ENCODE assay signal across 27 cellular contexts in genomic region chr6:47059216-47059885, GRCh38. TPM values are rescaled to one million over a fixed set of nuclear protein-coding genes. Genes with fewer than 3 reads are reported as not detected.
"Had no signal": no experiment of that assay in that cellular context is flagged by ENCODE, and none has a peak within 500 bp of the region (broad histone marks: within the 10 kb centered on the region; RNA-seq: fewer than 3 reads in every experiment).

No MANE protein-coding gene starts in this region.

- H3K36me3 ChIP-seq: gastrocnemius medialis, left ventricle myocardium inferior, neural progenitor cell, ovary, stomach, upper lobe of left lung had no signal

- H3K9me3 Mint-ChIP-seq: activated naive CD4-positive, alpha-beta T cell treated with anti-CD3 and anti-CD28 coated beads, Interleukin-2, amount 50 U/mL, for 24 hours; effector memory CD8-positive, alpha-beta T cell had no signal

- H3K4me1 Mint-ChIP-seq: activated naive CD4-positive, alpha-beta T cell treated with anti-CD3 and anti-CD28 coated beads, Interleukin-2, amount 50 U/mL, for 24 hours; neural progenitor cell; stimulated activated effector memory CD8-positive, alpha-beta T cell treated with anti-CD3 and anti-CD28 coated beads, Interleukin-12 subunit alpha, Interleukin-12 subunit beta, amount 100 ng/mL, for 72 hours had no signal

- H3K36me3 Mint-ChIP-seq: activated naive CD4-positive, alpha-beta T cell treated with anti-CD3 and anti-CD28 coated beads, Interleukin-2, amount 50 U/mL, for 24 hours; neural progenitor cell; stimulated activated effector memory CD8-positive, alpha-beta T cell treated with anti-CD3 and anti-CD28 coated beads, Interleukin-12 subunit alpha, Interleukin-12 subunit beta, amount 100 ng/mL, for 72 hours had no signal

- H3K27me3 ChIP-seq: gastrocnemius medialis, neural progenitor cell, ovary, stomach, upper lobe of left lung had no signal

- H2AFZ ChIP-seq: neural progenitor cell had no signal

- H3K4me3 Mint-ChIP-seq: activated naive CD4-positive, alpha-beta T cell treated with anti-CD3 and anti-CD28 coated beads, Interleukin-2, amount 50 U/mL, for 24 hours; effector memory CD8-positive, alpha-beta T cell; naive thymus-derived CD4-positive, alpha-beta T cell; neural progenitor cell; stimulated activated effector memory CD8-positive, alpha-beta T cell treated with anti-CD3 and anti-CD28 coated beads, Interleukin-12 subunit alpha, Interleukin-12 subunit beta, amount 100 ng/mL, for 72 hours had no signal

- H3K9me3 ChIP-seq: gastrocnemius medialis, ovary, psoas muscle had no signal

- H3K4me1 ChIP-seq: gastrocnemius medialis, neural progenitor cell, psoas muscle had no signal

- H3K4me2 ChIP-seq: neural progenitor cell had no signal

- H3K4me3 ChIP-seq: gastrocnemius medialis, left ventricle myocardium inferior, neural progenitor cell, ovary, psoas muscle, stomach, upper lobe of left lung had no signal

- DNase-seq: activated CD4-positive, alpha-beta T cell treated with anti-CD3 and anti-CD28 coated beads, Interleukin-2, amount 50 U/mL, for 1 hour; activated CD4-positive, CD25-positive, alpha-beta regulatory T cell treated with anti-CD3 and anti-CD28 coated beads, Interleukin-2, amount 50 U/mL, for 72 hours; activated CD8-positive, alpha-beta memory T cell treated with anti-CD3 and anti-CD28 coated beads for 24 hours; activated CD8-positive, alpha-beta memory T cell treated with anti-CD3 and anti-CD28 coated beads, Interleukin-2, amount 50 U/mL, for 48 hours; activated effector memory CD4-positive, alpha-beta T cell treated with anti-CD3 and anti-CD28 coated beads, Interleukin-2, amount 50 U/mL, for 16 hours; activated T-cell treated with anti-CD3 and anti-CD28 coated beads, Interleukin-2, amount 50 U/mL, for 48 hours; effector memory CD8-positive, alpha-beta T cell; gastrocnemius medialis; head of caudate nucleus; left ventricle myocardium inferior; naive thymus-derived CD4-positive, alpha-beta T cell; ovary; psoas muscle; right cardiac atrium; stimulated activated CD4-positive, alpha-beta T cell treated with anti-CD3 and anti-CD28 coated beads, Interleukin-4, amount 100 ng/mL, for 1 hour; stomach; T-helper 1 cell; T-helper 9 cell; upper lobe of left lung had no signal

- H3K27ac ChIP-seq: gastrocnemius medialis, left ventricle myocardium inferior, neural progenitor cell, ovary, psoas muscle, stomach, upper lobe of left lung, VCaP had no signal

- H3K27me3 Mint-ChIP-seq: activated naive CD4-positive, alpha-beta T cell treated with anti-CD3 and anti-CD28 coated beads, Interleukin-2, amount 50 U/mL, for 24 hours had no signal

- H3K27ac Mint-ChIP-seq: activated naive CD4-positive, alpha-beta T cell treated with anti-CD3 and anti-CD28 coated beads, Interleukin-2, amount 50 U/mL, for 24 hours; effector memory CD8-positive, alpha-beta T cell; naive thymus-derived CD4-positive, alpha-beta T cell; neural progenitor cell; stimulated activated effector memory CD8-positive, alpha-beta T cell treated with anti-CD3 and anti-CD28 coated beads, Interleukin-12 subunit alpha, Interleukin-12 subunit beta, amount 100 ng/mL, for 72 hours had no signal

- H3K9ac ChIP-seq: neural progenitor cell had no signal

RNA-seq across cellular contexts. Expression of gene ADGRF1, which starts 17.2 kb away (rescaled TPM):
- total RNA-seq: chondrocyte; dermis microvascular lymphatic vessel endothelial cell; gastrocnemius medialis; left ventricle myocardium inferior; naive thymus-derived CD4-positive, alpha-beta T cell; psoas muscle; right cardiac atrium; skeletal muscle tissue; temporal lobe had no signal
- polyA plus RNA-seq: naive thymus-derived CD4-positive, alpha-beta T cell; ovary; psoas muscle; right cardiac atrium had no signal
